Comparison of ENCODE assay signal across 12 cellular contexts in genomic region chr17:78151514-78152008, GRCh38. TPM values are rescaled to one million over a fixed set of nuclear protein-coding genes. Genes with fewer than 3 reads are reported as not detected.
DNase-seq lines count a peak whose midpoint lies in the region; ATAC-seq, FAIRE-seq and TF ChIP-seq lines count a peak whose summit lies in the region.
"Had no signal": no experiment of that assay in that cellular context is flagged by ENCODE, and none has a peak within 500 bp of the region (broad histone marks: within the 10 kb centered on the region; RNA-seq: fewer than 3 reads in every experiment).

No MANE protein-coding gene starts in this region.

- H3K79me2 ChIP-seq in K562 (ENCODE audit: control insufficient read depth, insufficient read depth, low read length), result peaks cover 20% of the 10 kb centered on the region

- TF ChIP-seq POLR2A in K562 (conservative IDR thresholded peaks at IDR 0.05), result no peak
- TF ChIP-seq POLR2A in esophagus squamous epithelium (IDR thresholded peaks at IDR 0.05), result no peak

- POLR2A ChIA-PET in K562 (lab: Yijun Ruan, JAX), result interaction anchor here (0.7 to 1.9 kb wide), 2 partner anchors 10 to 39 kb away, joined by 3 to 7 read pairs; no protein-coding TSS in a partner anchor

- CTCF ChIA-PET in K562 (lab: Yijun Ruan, JAX; ENCODE audit: low intra/inter-chr PET ratio), result no interaction called here

- H3K9me3 ChIP-seq in K562 (replicated peaks; ENCODE audit: control insufficient read depth, insufficient read depth, low read depth, low read length), result no peaks in the 10 kb centered on the region
- H3K9me3 ChIP-seq in mucosa of descending colon, result no peaks in the 10 kb centered on the region
- H3K9me3 ChIP-seq in esophagus squamous epithelium, result no peaks in the 10 kb centered on the region

- intact Hi-C loops in K562 (cut with micrococcal nuclease), result no loop called here
- intact Hi-C loops in mucosa of descending colon (cut with DNase I, micrococcal nuclease), result no loop called here
- intact Hi-C loops in esophagus squamous epithelium (cut with DNase I), result no loop called here

- in situ Hi-C loops in K562 (cut with MboI), result no loop called here

- H2AFZ ChIP-seq in K562 (ENCODE audit: low read depth, low read length), result no peak overlapping the region

- H3K27ac ChIP-seq in K562 (ENCODE audit: extremely low read depth, low read depth, low read length) (no peak overlapping the region), esophagus squamous epithelium (peak overlapping the region in 2 of 4 donors; percentile 71 to 74)

- WGBS in K562 (ENCODE audit: insufficient coverage, low coverage, missing lambda C conversion rate), result 62% methylated on average over 7 of the region's 7 CpGs
- 44 to 54% methylated on average over 4 to 6 of the region's 7 CpGs for WGBS in esophagus squamous epithelium, 2 donors

- no peak for TF ChIP-seq EP300 in K562 (IDR thresholded peaks at IDR 0.05; ENCODE audit: low read length)

- ATAC-seq in K562 (0 out of 3 replicates have a peak, but pooled peaks have one; percentile 16), mucosa of descending colon (peak; percentile 76), HG03025 (IDR thresholded peaks at IDR 0.05; ENCODE audit: low FRiP score, unreplicated experiment) (no peak)

- no peak overlapping the region for H3K4me3 ChIP-seq in K562
- no peak overlapping the region for H3K4me3 ChIP-seq in mucosa of descending colon
- no peak overlapping the region for H3K4me3 ChIP-seq in esophagus squamous epithelium

- H3K4me1 ChIP-seq in K562 (replicated peaks in 1 of 2; ENCODE audit: control insufficient read depth in 2 of 2, insufficient read depth in 2 of 2, low read length in 2 of 2), result peaks cover 17 to 47% of the 10 kb centered on the region in 2 experiments; a peak in 4 of 5 replicates
- H3K4me1 ChIP-seq in mucosa of descending colon (ENCODE audit: low read depth), result peaks cover 35% of the 10 kb centered on the region
- H3K4me1 ChIP-seq in esophagus squamous epithelium, result peaks cover 4 to 58% (median 10%) of the 10 kb centered on the region in 3 donors

- no peak for TF ChIP-seq RAD21 in K562 (CRISPR knock-in tag; conservative IDR thresholded peaks at IDR 0.05 in 1 of 2, IDR thresholded peaks at IDR 0.05 in 1 of 2)

- peak overlapping the region in 1 of 2 experiments; percentile 75; a peak in 1 of 4 replicates for H3K9ac ChIP-seq in K562 (ENCODE audit: insufficient read depth in 1 of 2, low read depth in 2 of 2, low read length in 2 of 2)

- no TSS peak for BruUV-seq in K562 (replicated peaks; lab: Mats Ljungman, UMichigan)

- DNase-seq in EH (ENCODE audit: low read depth) (peak; percentile 68), K562 (ENCODE audit: extremely low read depth in 1 of 4, low spot score in 3 of 4) (no peak), mucosa of descending colon (peak; percentile 79 to 82 (median 79)), esophagus squamous epithelium (lab: John Stamatoyannopoulos, UW) (no peak)
- no peak for DNase-seq in activated CD4-positive, alpha-beta T cell treated with anti-CD3 and anti-CD28 coated beads for 48 hours
- DNase-seq: IMR-90; NCI-H2171 treated with DMSO at 0.1 percent for 48 hours; SIG-M5; stimulated activated CD8-positive, alpha-beta memory T cell treated with anti-CD3 and anti-CD28 coated beads, Interleukin-4, amount 100 ng/mL, for 48 hours had no signal

- H3K4me2 ChIP-seq in K562 (ENCODE audit: insufficient read depth, low read length), result no peak overlapping the region

- TF ChIP-seq CTCF in K562 (IDR thresholded peaks at IDR 0.05 in 2 of 3, conservative IDR thresholded peaks at IDR 0.05 in 1 of 3; ENCODE audit: insufficient read depth in 2 of 3, low read depth in 1 of 3, low read length in 3 of 3) (no peak), mucosa of descending colon (IDR thresholded peaks at IDR 0.05) (no peak), esophagus squamous epithelium (IDR thresholded peaks at IDR 0.05) (no peak)

- H3K27me3 ChIP-seq in K562 (ENCODE audit: control insufficient read depth in 2 of 2, insufficient read depth in 2 of 2, low read length in 2 of 2) (no peaks in the 10 kb centered on the region), esophagus squamous epithelium (no peaks in the 10 kb centered on the region)

- H3K9me1 ChIP-seq in K562 (ENCODE audit: control insufficient read depth, insufficient read depth, low read length), result peaks cover 2% of the 10 kb centered on the region

- FAIRE-seq in K562 (lab: Jason Lieb, UNC), result no peak

- no peaks in the 10 kb centered on the region for H3K36me3 ChIP-seq in K562 (ENCODE audit: control insufficient read depth, insufficient read depth, low read length)
- no peaks in the 10 kb centered on the region for H3K36me3 ChIP-seq in mucosa of descending colon (ENCODE audit: low read depth)
- H3K36me3 ChIP-seq in esophagus squamous epithelium, result no peaks in the 10 kb centered on the region

- H4K20me1 ChIP-seq in K562 (replicated peaks; ENCODE audit: control insufficient read depth, insufficient read depth, low read length), result no peaks in the 10 kb centered on the region

RNA-seq across cellular contexts. Expression of gene C17orf99, which starts 5.4 kb away (rescaled TPM):
- total RNA-seq in K562 (2011; cell fraction: chromatin; rRNA removed; ENCODE audit: low replicate concordance), result 66.4 and 86.5 TPM in 2 replicates
- 51.9 and 66.7 TPM in 2 replicates for total RNA-seq in K562 (2011; cell fraction: nucleolus; rRNA removed)
- 36.2 and 47.7 TPM in 2 replicates for total RNA-seq in K562 (2011; cell fraction: nucleoplasm; rRNA removed)
- total RNA-seq in K562 (2014; rRNA removed) (16.8 and 17.3 TPM in 2 replicates), K562 (2014; rRNA removed; fragmentation: Illumina TruSeq; extraction: Trizol) (7.1 and 7.5 TPM in 2 replicates), K562 (2015; rRNA removed; fragmentation: Illumina TruSeq; extraction: Trizol) (4.0 and 5.8 TPM in 2 replicates), K562 (2021) (16.4 and 18.9 TPM in 2 replicates), mucosa of descending colon (not detected), esophagus squamous epithelium (under 1 TPM in 2 of 4 donors, not detected in 2; 0.19 to 0.21 TPM)
- polyA plus RNA-seq in K562 (2011; rRNA removed) (15.9 and 16.2 TPM in 2 replicates), K562 (2014; fragmentation: Illumina TruSeq; extraction: Trizol) (14.3 and 20.0 TPM in 2 replicates), K562 (2014; fragmentation: Nextera tagmentation; extraction: Ambion mirVana) (1 to 10 TPM; 4.1 to 7.7 TPM), K562 (2014; rRNA removed) (16.4 and 19.9 TPM in 2 replicates)
- polyA plus RNA-seq in K562 (2011; cell fraction: cytosol; rRNA removed), result 11.8 and 31.5 TPM in 2 replicates
- 30.9 and 68.9 TPM in 2 replicates for polyA plus RNA-seq in K562 (2011; cell fraction: nucleus; rRNA removed)
- polyA plus RNA-seq in K562 (2012), result 4.7 and 6.4 TPM in 2 replicates
- 2.7 and 10.0 TPM in 2 replicates for polyA minus RNA-seq in K562 (2011; rRNA and poly(A)+ RNA removed)
- polyA minus RNA-seq in K562 (2011; cell fraction: cytosol; rRNA and poly(A)+ RNA removed), result 6.5 and 11.1 TPM in 2 replicates
- polyA minus RNA-seq in K562 (2011; cell fraction: nucleus; rRNA and poly(A)+ RNA removed), result 5.6 and 11.8 TPM in 2 replicates
- total RNA-seq: epithelial cell of proximal tubule, IMR-90 had no signal
- polyA plus RNA-seq: CD14-positive monocyte, IMR-90 had no signal

RNA-seq across cellular contexts. Expression of gene SYNGR2, which starts 16.8 kb away (rescaled TPM):
- 68.6 and 254 TPM in 2 replicates for total RNA-seq in K562 (2011; cell fraction: chromatin; rRNA removed; ENCODE audit: low replicate concordance)
- total RNA-seq in K562 (2011; cell fraction: nucleolus; rRNA removed), result 327 and 339 TPM in 2 replicates
- 222 and 253 TPM in 2 replicates for total RNA-seq in K562 (2011; cell fraction: nucleoplasm; rRNA removed)
- total RNA-seq in K562 (2014; rRNA removed) (87.8 and 120 TPM in 2 replicates), K562 (2014; rRNA removed; fragmentation: Illumina TruSeq; extraction: Trizol) (29.7 and 44.9 TPM in 2 replicates), K562 (2015; rRNA removed; fragmentation: Illumina TruSeq; extraction: Trizol) (68.0 and 68.2 TPM in 2 replicates), K562 (2021) (173 and 185 TPM in 2 replicates), mucosa of descending colon (100 to 1,000 TPM in 2 of 3 donors, 10 to 100 TPM in 1; 90.4 to 202 (median 196) TPM), esophagus squamous epithelium (10 to 100 TPM; 41.2 to 93.9 (median 75.7) TPM)
- polyA plus RNA-seq in K562 (2011; rRNA removed) (159 and 208 TPM in 2 replicates), K562 (2014; fragmentation: Illumina TruSeq; extraction: Trizol) (167 and 172 TPM in 2 replicates), K562 (2014; fragmentation: Nextera tagmentation; extraction: Ambion mirVana) (1 to 10 TPM; 1.4 to 7.6 TPM), K562 (2014; rRNA removed) (140 and 156 TPM in 2 replicates)
- 393 and 921 TPM in 2 replicates for polyA plus RNA-seq in K562 (2011; cell fraction: cytosol; rRNA removed)
- 163 and 222 TPM in 2 replicates for polyA plus RNA-seq in K562 (2011; cell fraction: nucleus; rRNA removed)
- 104 and 149 TPM in 2 replicates for polyA plus RNA-seq in K562 (2012)
- 64.8 and 150 TPM in 2 replicates for polyA minus RNA-seq in K562 (2011; rRNA and poly(A)+ RNA removed)
- 129 and 147 TPM in 2 replicates for polyA minus RNA-seq in K562 (2011; cell fraction: cytosol; rRNA and poly(A)+ RNA removed)
- polyA minus RNA-seq in K562 (2011; cell fraction: nucleus; rRNA and poly(A)+ RNA removed), result 33.9 and 38.4 TPM in 2 replicates

RNA-seq across cellular contexts. Expression of gene TMC8, which starts 21.0 kb away (rescaled TPM):
- total RNA-seq in K562 (2011; cell fraction: chromatin; rRNA removed; ENCODE audit: low replicate concordance), result 23.0 and 64.6 TPM in 2 replicates
- total RNA-seq in K562 (2011; cell fraction: nucleolus; rRNA removed), result 33.3 and 43.0 TPM in 2 replicates
- 24.9 and 26.8 TPM in 2 replicates for total RNA-seq in K562 (2011; cell fraction: nucleoplasm; rRNA removed)
- total RNA-seq in K562 (2014; rRNA removed), result 4.8 TPM in 2 replicates
- 1.0 and 1.3 TPM in 2 replicates for total RNA-seq in K562 (2014; rRNA removed; fragmentation: Illumina TruSeq; extraction: Trizol)
- total RNA-seq in K562 (2015; rRNA removed; fragmentation: Illumina TruSeq; extraction: Trizol), result 1.3 TPM in 2 replicates
- total RNA-seq in K562 (2021), result 8.3 and 10.3 TPM in 2 replicates
- 3.5 and 6.1 TPM in 2 replicates for polyA plus RNA-seq in K562 (2011; rRNA removed)
- 1.9 and 10.1 TPM in 2 replicates for polyA plus RNA-seq in K562 (2011; cell fraction: cytosol; rRNA removed)
- polyA plus RNA-seq in K562 (2011; cell fraction: nucleus; rRNA removed), result 15.8 and 47.9 TPM in 2 replicates
- polyA plus RNA-seq in K562 (2012), result 7.4 and 8.2 TPM in 2 replicates
- polyA plus RNA-seq in K562 (2014; fragmentation: Illumina TruSeq; extraction: Trizol), result 2.8 and 5.7 TPM in 2 replicates
- under 1 TPM; 0.13 to 0.21 TPM for polyA plus RNA-seq in K562 (2014; fragmentation: Nextera tagmentation; extraction: Ambion mirVana)
- 4.1 and 10.9 TPM in 2 replicates for polyA plus RNA-seq in K562 (2014; rRNA removed)
- polyA minus RNA-seq in K562 (2011; rRNA and poly(A)+ RNA removed), result 2.4 and 2.5 TPM in 2 replicates
- polyA minus RNA-seq in K562 (2011; cell fraction: cytosol; rRNA and poly(A)+ RNA removed), result 2.2 and 4.6 TPM in 2 replicates
- 9.6 and 12.8 TPM in 2 replicates for polyA minus RNA-seq in K562 (2011; cell fraction: nucleus; rRNA and poly(A)+ RNA removed)
- 10 to 100 TPM in 1 of 3 donors, 1 to 10 TPM in 2; 6.0 to 11.4 (median 8.5) TPM for total RNA-seq in mucosa of descending colon
- 1 to 10 TPM in 3 of 4 donors, under 1 TPM in 1; 1.00 to 5.7 (median 1.5) TPM for total RNA-seq in esophagus squamous epithelium
- total RNA-seq: IMR-90 had no signal
- polyA plus RNA-seq: IMR-90 had no signal

RNA-seq across cellular contexts. Expression of gene TMC6, which starts 23.0 kb away (rescaled TPM):
- 470 and 1,385 TPM in 2 replicates for total RNA-seq in K562 (2011; cell fraction: chromatin; rRNA removed; ENCODE audit: low replicate concordance)
- total RNA-seq in K562 (2011; cell fraction: nucleolus; rRNA removed), result 924 and 982 TPM in 2 replicates
- 574 and 584 TPM in 2 replicates for total RNA-seq in K562 (2011; cell fraction: nucleoplasm; rRNA removed)
- total RNA-seq in K562 (2014; rRNA removed) (183 and 200 TPM in 2 replicates), K562 (2014; rRNA removed; fragmentation: Illumina TruSeq; extraction: Trizol) (30.2 and 33.0 TPM in 2 replicates), K562 (2015; rRNA removed; fragmentation: Illumina TruSeq; extraction: Trizol) (64.8 and 66.9 TPM in 2 replicates), K562 (2021) (304 and 351 TPM in 2 replicates), mucosa of descending colon (100 to 1,000 TPM in 2 of 3 donors, 10 to 100 TPM in 1; 53.8 to 108 (median 105) TPM), esophagus squamous epithelium (10 to 100 TPM; 13.3 to 39.6 (median 32.2) TPM)
- polyA plus RNA-seq in K562 (2011; rRNA removed) (66.9 and 116 TPM in 2 replicates), K562 (2014; fragmentation: Illumina TruSeq; extraction: Trizol) (36.6 and 87.5 TPM in 2 replicates), K562 (2014; fragmentation: Nextera tagmentation; extraction: Ambion mirVana) (1 to 10 TPM; 4.1 to 8.2 TPM), K562 (2014; rRNA removed) (201 and 246 TPM in 2 replicates)
- 66.0 and 200 TPM in 2 replicates for polyA plus RNA-seq in K562 (2011; cell fraction: cytosol; rRNA removed)
- 537 and 1,067 TPM in 2 replicates for polyA plus RNA-seq in K562 (2011; cell fraction: nucleus; rRNA removed)
- polyA plus RNA-seq in K562 (2012), result 156 and 191 TPM in 2 replicates
- 21.1 and 34.2 TPM in 2 replicates for polyA minus RNA-seq in K562 (2011; rRNA and poly(A)+ RNA removed)
- polyA minus RNA-seq in K562 (2011; cell fraction: cytosol; rRNA and poly(A)+ RNA removed), result 97.7 and 104 TPM in 2 replicates
- 176 and 224 TPM in 2 replicates for polyA minus RNA-seq in K562 (2011; cell fraction: nucleus; rRNA and poly(A)+ RNA removed)
- total RNA-seq: IMR-90 had no signal

RNA-seq across cellular contexts. Expression of gene TK1, which starts 35.3 kb away (rescaled TPM):
- total RNA-seq in K562 (2011; cell fraction: chromatin; rRNA removed; ENCODE audit: low replicate concordance), result 24.3 and 89.6 TPM in 2 replicates
- 88.4 and 100 TPM in 2 replicates for total RNA-seq in K562 (2011; cell fraction: nucleolus; rRNA removed)
- 53.4 and 62.0 TPM in 2 replicates for total RNA-seq in K562 (2011; cell fraction: nucleoplasm; rRNA removed)
- 195 and 231 TPM in 2 replicates for total RNA-seq in K562 (2014; rRNA removed)
- total RNA-seq in K562 (2014; rRNA removed; fragmentation: Illumina TruSeq; extraction: Trizol), result 45.0 and 59.5 TPM in 2 replicates
- 97.7 and 98.0 TPM in 2 replicates for total RNA-seq in K562 (2015; rRNA removed; fragmentation: Illumina TruSeq; extraction: Trizol)
- 198 TPM in 2 replicates for total RNA-seq in K562 (2021)
- polyA plus RNA-seq in K562 (2011; rRNA removed), result 123 and 130 TPM in 2 replicates
- 232 and 546 TPM in 2 replicates for polyA plus RNA-seq in K562 (2011; cell fraction: cytosol; rRNA removed)
- polyA plus RNA-seq in K562 (2011; cell fraction: nucleus; rRNA removed), result 82.4 and 119 TPM in 2 replicates
- 204 and 231 TPM in 2 replicates for polyA plus RNA-seq in K562 (2012)
- 103 and 216 TPM in 2 replicates for polyA plus RNA-seq in K562 (2014; fragmentation: Illumina TruSeq; extraction: Trizol)
- 10 to 100 TPM in 1 of 2 experiments, 1 to 10 TPM in 1; 8.4 to 29.9 TPM for polyA plus RNA-seq in K562 (2014; fragmentation: Nextera tagmentation; extraction: Ambion mirVana)
- polyA plus RNA-seq in K562 (2014; rRNA removed), result 192 and 280 TPM in 2 replicates
- 86.2 and 149 TPM in 2 replicates for polyA minus RNA-seq in K562 (2011; rRNA and poly(A)+ RNA removed)
- 121 and 135 TPM in 2 replicates for polyA minus RNA-seq in K562 (2011; cell fraction: cytosol; rRNA and poly(A)+ RNA removed)
- polyA minus RNA-seq in K562 (2011; cell fraction: nucleus; rRNA and poly(A)+ RNA removed), result 32.2 and 35.5 TPM in 2 replicates
- 10 to 100 TPM in 2 of 3 donors, 1 to 10 TPM in 1; 8.9 to 46.5 (median 10.2) TPM for total RNA-seq in mucosa of descending colon
- total RNA-seq in esophagus squamous epithelium, result 10 to 100 TPM; 11.3 to 57.7 (median 34.3) TPM

Comparison
In these comparisons a context has a peak if more than half of its experiments do, and no peak if none do; other contexts are left out.
1. DNase-seq: peak in EH (single experiment) and mucosa of descending colon (3 of 3); none in K562 (0 of 4), activated CD4-positive, alpha-beta T cell treated with anti-CD3 and anti-CD28 coated beads for 48 hours (single experiment) and esophagus squamous epithelium (single experiment).